Comparison of ENCODE assay signal across 8 cellular contexts in the genomic region with DNA sequence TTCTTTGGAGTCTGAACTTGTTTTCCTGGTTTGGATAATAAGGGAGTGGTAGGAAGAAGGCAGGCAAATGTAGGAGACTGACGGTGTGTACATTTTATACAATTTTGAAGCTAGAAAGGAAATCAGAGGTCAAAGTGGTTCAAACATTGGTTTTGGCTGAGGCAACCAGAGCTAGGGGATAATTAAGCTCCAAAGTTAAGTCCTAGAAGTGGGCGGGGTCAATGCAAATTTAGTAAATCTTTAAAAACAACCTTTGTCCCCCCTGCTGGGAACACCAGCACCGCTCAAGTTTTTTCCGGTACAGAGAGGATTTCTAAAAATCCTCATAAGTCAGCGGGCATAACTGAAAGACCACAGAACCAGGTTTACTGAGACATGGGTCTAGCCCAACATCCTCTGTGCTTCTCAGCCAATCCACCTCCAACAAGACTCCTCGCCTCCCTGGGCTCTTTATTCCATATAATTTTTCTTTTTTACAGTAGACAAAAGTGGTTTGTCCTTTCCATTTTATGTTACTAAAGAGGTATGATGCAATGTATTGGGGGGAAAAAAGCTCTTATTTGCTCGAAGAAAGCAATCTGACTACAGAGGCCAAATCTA. TPM values are rescaled to one million over a fixed set of nuclear protein-coding genes. Genes with fewer than 3 reads are reported as not detected.
DNase-seq lines count a peak whose midpoint lies in the region; ATAC-seq and TF ChIP-seq lines count a peak whose summit lies in the region.

No MANE protein-coding gene starts in this region.

- H3K9me3 Mint-ChIP-seq in stimulated activated naive CD8-positive, alpha-beta T cell treated with anti-CD3 and anti-CD28 coated beads, Interleukin-15, amount 100 ng/mL, for 72 hours = no peaks in the 10 kb centered on the region

- DNase-seq in left ventricle myocardium inferior (no peak), left ventricle myocardium superior (no peak), NT2/D1 (ENCODE audit: low read depth, low spot score) (peak; percentile 57), T47D (ENCODE audit: low read depth in 1 of 2, low spot score in 1 of 2) (peak; percentile 72 to 95), left kidney (ENCODE audit: low read depth, low spot score) (peak; percentile 61), COR-L47 (lab: John Stamatoyannopoulos, UW) (no peak), HK-2 (ENCODE audit: unreplicated experiment) (no peak)
- DNase-seq in stimulated activated naive CD8-positive, alpha-beta T cell treated with anti-CD3 and anti-CD28 coated beads, Interleukin-15, amount 100 ng/mL, for 72 hours = peak in 1 of 2 donors; percentile 73

- H3K27ac ChIP-seq in left ventricle myocardium inferior (replicated peaks) = peak overlapping the region; percentile 99

- H3K36me3 ChIP-seq in left ventricle myocardium inferior = peaks cover 7% of the 10 kb centered on the region
- H3K36me3 ChIP-seq in NT2/D1 (ENCODE audit: insufficient read depth, insufficient read length, low read length) = peaks cover 27% of the 10 kb centered on the region

- H3K4me3 ChIP-seq in left ventricle myocardium inferior = peak overlapping the region; percentile 83
- H3K4me3 ChIP-seq in NT2/D1 (ENCODE audit: insufficient read length, low read depth) = peak overlapping the region; percentile 86

- H3K4me3 Mint-ChIP-seq in stimulated activated naive CD8-positive, alpha-beta T cell treated with anti-CD3 and anti-CD28 coated beads, Interleukin-15, amount 100 ng/mL, for 72 hours = peak overlapping the region; percentile 90 to 96

- in situ Hi-C loops in T47D (cut with HindIII; ENCODE audit: low pct_unique_long_range_greater_than_20kb, low sequenced_read_pairs) = no loop called here

- ATAC-seq in left ventricle myocardium superior = no peak
- peak; percentile 16 for ATAC-seq in stimulated activated naive CD8-positive, alpha-beta T cell treated with anti-CD3 and anti-CD28 coated beads, Interleukin-15, amount 100 ng/mL, for 72 hours

- H3K27me3 ChIP-seq in left ventricle myocardium inferior (ENCODE audit: low read depth) (no peaks in the 10 kb centered on the region), NT2/D1 (ENCODE audit: insufficient read depth, insufficient read length) (no peaks in the 10 kb centered on the region)

- H3K4me1 ChIP-seq in left ventricle myocardium inferior = peaks cover 68% of the 10 kb centered on the region
- H3K4me1 ChIP-seq in NT2/D1 (ENCODE audit: insufficient read depth, insufficient read length) = peaks cover 2% of the 10 kb centered on the region

- no peak for TF ChIP-seq CTCF in left ventricle myocardium inferior (IDR thresholded peaks at IDR 0.05; ENCODE audit: borderline replicate concordance)

- H3K27me3 Mint-ChIP-seq in stimulated activated naive CD8-positive, alpha-beta T cell treated with anti-CD3 and anti-CD28 coated beads, Interleukin-15, amount 100 ng/mL, for 72 hours = no peaks in the 10 kb centered on the region

- H3K9me3 ChIP-seq in left ventricle myocardium inferior (replicated peaks) (no peaks in the 10 kb centered on the region), NT2/D1 (ENCODE audit: insufficient read depth, low read length) (no peaks in the 10 kb centered on the region)

- peak overlapping the region; percentile 94 for H3K9ac ChIP-seq in NT2/D1 (ENCODE audit: insufficient read length, low read depth)

- intact Hi-C loops in left ventricle myocardium inferior (cut with micrococcal nuclease) = no loop called here
- intact Hi-C loops in left ventricle myocardium superior (cut with micrococcal nuclease) = no loop called here

- H3K27ac Mint-ChIP-seq in stimulated activated naive CD8-positive, alpha-beta T cell treated with anti-CD3 and anti-CD28 coated beads, Interleukin-15, amount 100 ng/mL, for 72 hours = peak overlapping the region; percentile 44 to 94

- H3K4me1 Mint-ChIP-seq in stimulated activated naive CD8-positive, alpha-beta T cell treated with anti-CD3 and anti-CD28 coated beads, Interleukin-15, amount 100 ng/mL, for 72 hours = peaks cover 59% of the 10 kb centered on the region

RNA-seq across cellular contexts. Expression of gene GLUD1, which starts 1.7 kb away (rescaled TPM):
- total RNA-seq in left ventricle myocardium inferior (96.4 TPM), left ventricle myocardium superior (106 TPM)

RNA-seq across cellular contexts. Expression of gene SHLD2, which starts 2.0 kb away (rescaled TPM):
- 8.4 TPM for total RNA-seq in left ventricle myocardium inferior
- 12.1 TPM for total RNA-seq in left ventricle myocardium superior

Comparison
In these comparisons a context has a peak if more than half of its experiments do, and no peak if none do; other contexts are left out.
1. DNase-seq: peak in NT2/D1 (single experiment), T47D (2 of 2) and left kidney (single experiment); none in left ventricle myocardium inferior (single experiment), left ventricle myocardium superior (single experiment), COR-L47 (single experiment) and HK-2 (single experiment).